In genomic region chr9:134981829-134982228, GRCh38 we compare ENCODE assay signal across 18 cellular contexts.
"Had no signal": no experiment of that assay in that cellular context is flagged by ENCODE, and none has a peak within 500 bp of the region (broad histone marks: within the 10 kb centered on the region; RNA-seq: fewer than 3 reads in every experiment).

No MANE protein-coding gene starts in this region.

- H3K4me3 ChIP-seq: dorsolateral prefrontal cortex, heart left ventricle, pancreas, psoas muscle, thyroid gland, vagina had no signal

- H3K36me3 Mint-ChIP-seq: naive thymus-derived CD8-positive, alpha-beta T cell; type B pancreatic cell had no signal

- H3K9me3 ChIP-seq: pancreas, thyroid gland, vagina had no signal

- H3K27ac ChIP-seq: dorsolateral prefrontal cortex, heart left ventricle, pancreas, psoas muscle, thyroid gland, vagina had no signal

- H3K4me3 Mint-ChIP-seq: naive thymus-derived CD8-positive, alpha-beta T cell; type B pancreatic cell had no signal

- H3K4me1 Mint-ChIP-seq: naive thymus-derived CD8-positive, alpha-beta T cell had no signal

- H3K36me3 ChIP-seq: heart left ventricle, pancreas, thyroid gland, vagina had no signal

- H3K4me1 ChIP-seq: heart left ventricle, pancreas, psoas muscle, vagina had no signal

- H3K9me3 Mint-ChIP-seq: type B pancreatic cell had no signal

- H3K27me3 ChIP-seq: pancreas, thyroid gland, vagina had no signal

- DNase-seq: cortex of kidney; effector memory CD4-positive, alpha-beta T cell; hippocampal formation; kidney glomerular epithelial cell; mesendoderm; nucleus accumbens; psoas muscle; small intestine; stimulated activated CD4-positive, alpha-beta T cell treated with anti-CD3 and anti-CD28 coated beads, Interleukin-12 subunit alpha, Interleukin-12 subunit beta, amount 100 ng/mL, for 4 hours; stimulated activated CD4-positive, alpha-beta T cell treated with anti-CD3 and anti-CD28 coated beads, Interleukin-2, amount 100 ng/mL, for 48 hours; stimulated activated naive CD4-positive, alpha-beta T cell treated with Interleukin-2 at 50 U/mL for 16 hours; thyroid gland had no signal

- H3K27ac Mint-ChIP-seq: naive thymus-derived CD8-positive, alpha-beta T cell; type B pancreatic cell had no signal
